8 cellular contexts compared by ENCODE assay signal in genomic region chr10:95656291-95657164, GRCh38. TPM values are rescaled to one million over a fixed set of nuclear protein-coding genes. Genes with fewer than 3 reads are reported as not detected.
DNase-seq lines count a peak whose midpoint lies in the region; ATAC-seq, FAIRE-seq and TF ChIP-seq lines count a peak whose summit lies in the region.

Gene ALDH18A1, minus strand, starts transcription at chr10:95656711. Its CDS starts 3,334 bp downstream, at chr10:95653377.

- H4K20me1 ChIP-seq in SU-DHL-6 (ENCODE audit: low read depth, low read length), result no peaks in the 10 kb centered on the region

- peaks cover 23% of the 10 kb centered on the region for H3K36me3 Mint-ChIP-seq in HFFc6 (ENCODE audit: low read depth)
- peaks cover 37% of the 10 kb centered on the region for H3K36me3 Mint-ChIP-seq in activated naive CD8-positive, alpha-beta T cell treated with anti-CD3 and anti-CD28 coated beads for 36 hours

- peak within 1 kb of the TSS; percentile 98 for H3K4me3 Mint-ChIP-seq in HFFc6
- peak within 1 kb of the TSS; percentile 96 for H3K4me3 Mint-ChIP-seq in activated naive CD8-positive, alpha-beta T cell treated with anti-CD3 and anti-CD28 coated beads for 36 hours

- H3K36me3 ChIP-seq in SU-DHL-6 (ENCODE audit: low read length) (peaks cover 17% of the 10 kb centered on the region), pancreas (peaks cover 0 to 9% (median 4%) of the 10 kb centered on the region in 3 donors), thyroid gland (peaks cover 6 to 9% of the 10 kb centered on the region in 2 donors)

- H3K4me1 ChIP-seq in pancreas (peaks cover 0 to 12% (median 0%) of the 10 kb centered on the region in 3 donors), thyroid gland (peaks cover 25 to 32% of the 10 kb centered on the region in 2 donors)

- peak within 1 kb of the TSS; percentile 74 for H3K9ac ChIP-seq in SU-DHL-6 (ENCODE audit: low read length)

- H3K27me3 ChIP-seq in SU-DHL-6 (ENCODE audit: low read length) (no peaks in the 10 kb centered on the region), pancreas (no peaks in the 10 kb centered on the region), thyroid gland (no peaks in the 10 kb centered on the region)

- no peaks in the 10 kb centered on the region for H3K9me2 ChIP-seq in SU-DHL-6 (replicated peaks; ENCODE audit: insufficient read depth, low read length)

- TF ChIP-seq CTCF in GM10266 (IDR thresholded peaks at IDR 0.05; ENCODE audit: control insufficient read depth, insufficient read depth, low read depth, missing control alignments), result no peak
- TF ChIP-seq CTCF in HFFc6 (IDR thresholded peaks at IDR 0.05), result no peak
- no peak for TF ChIP-seq CTCF in SU-DHL-6 (IDR thresholded peaks at IDR 0.05; ENCODE audit: insufficient read depth, low read length, poor library complexity, severe bottlenecking)
- no peak for TF ChIP-seq CTCF in pancreas (IDR thresholded peaks at IDR 0.05)
- TF ChIP-seq CTCF in thyroid gland (IDR thresholded peaks at IDR 0.05), result peak in 1 of 6 experiments; percentile 2

- peaks cover 36% of the 10 kb centered on the region for H3K4me1 Mint-ChIP-seq in HFFc6 (ENCODE audit: low read depth)
- H3K4me1 Mint-ChIP-seq in activated naive CD8-positive, alpha-beta T cell treated with anti-CD3 and anti-CD28 coated beads for 36 hours, result peaks cover 31% of the 10 kb centered on the region

- peak in 1 of 2 donors; percentile 66 for TF ChIP-seq POLR2A in thyroid gland (IDR thresholded peaks at IDR 0.05)

- peak within 1 kb of the TSS; percentile 64 for H2AFZ ChIP-seq in SU-DHL-6 (ENCODE audit: low read depth, low read length, severe bottlenecking)

- 0 to 1% methylated on average over 81 to 83 of the region's 83 CpGs for WGBS in pancreas, 2 donors
- 0 to 1% methylated on average over 19 to 27 of the region's 83 CpGs for WGBS in thyroid gland, 2 donors

- no peaks in the 10 kb centered on the region for H3F3A ChIP-seq in SU-DHL-6 (ENCODE audit: insufficient read depth)

- H3K9me3 ChIP-seq in SU-DHL-6 (ENCODE audit: insufficient read depth, low read length) (0 out of 2 replicates have a peak, but pooled peaks cover 2% of the 10 kb centered on the region), pancreas (no peaks in the 10 kb centered on the region), thyroid gland (no peaks in the 10 kb centered on the region)

- H3K4me3 ChIP-seq in SU-DHL-6 (ENCODE audit: insufficient read depth, low read length, poor library complexity, severe bottlenecking) (peak within 1 kb of the TSS; percentile 78), pancreas (peak within 1 kb of the TSS; percentile 69 to 99 (median 92)), thyroid gland (replicated peaks in 1 of 3) (peak within 1 kb of the TSS; percentile 3 to 81 (median 77))

- FAIRE-seq in pancreas (lab: Jason Lieb, UNC), result peak; percentile 81

- ATAC-seq in Right ventricle myocardium inferior (peak; percentile 97), pancreas (peak; percentile 92 to 96 (median 94))

- H3K27me3 Mint-ChIP-seq in HFFc6 (ENCODE audit: insufficient read depth), result peaks cover 4% of the 10 kb centered on the region; the same call in 1 of the 2 replicates
- H3K27me3 Mint-ChIP-seq in activated naive CD8-positive, alpha-beta T cell treated with anti-CD3 and anti-CD28 coated beads for 36 hours, result no peaks in the 10 kb centered on the region

- H3K4me2 ChIP-seq in SU-DHL-6 (ENCODE audit: low read depth, low read length, poor library complexity, severe bottlenecking), result peak within 1 kb of the TSS; percentile 66

- DNase-seq in GM10266 (ENCODE audit: extremely low spot score) (peak; percentile 92), HFFc6 (peak; percentile 77), NAMALWA (ENCODE audit: low spot score) (peak; percentile 94), Right ventricle myocardium inferior (ENCODE audit: missing footprints) (peak; percentile 95), pancreas (peak; percentile 93 to 97 (median 94)), thyroid gland (peak; percentile 94)
- DNase-seq in activated naive CD8-positive, alpha-beta T cell treated with anti-CD3 and anti-CD28 coated beads for 36 hours, result peak; percentile 92

- peaks cover 4% of the 10 kb centered on the region for H3K9me3 Mint-ChIP-seq in HFFc6
- H3K9me3 Mint-ChIP-seq in activated naive CD8-positive, alpha-beta T cell treated with anti-CD3 and anti-CD28 coated beads for 36 hours, result peaks cover 6% of the 10 kb centered on the region

- intact Hi-C loops in Right ventricle myocardium inferior (cut with DNase I), result no loop called here
- intact Hi-C loops in pancreas (cut with DNase I), result no loop called here
- intact Hi-C loops in thyroid gland (cut with DNase I), result no loop called here

- peaks cover 37% of the 10 kb centered on the region for H3K79me2 ChIP-seq in SU-DHL-6 (ENCODE audit: insufficient read depth, low read length)

- H3K27ac ChIP-seq in SU-DHL-6 (ENCODE audit: low read depth, low read length) (peak within 1 kb of the TSS; percentile 44), pancreas (peak within 1 kb of the TSS; percentile 53 to 87 (median 81)), thyroid gland (peak within 1 kb of the TSS in 2 of 3 donors; percentile 52 to 59)

- peak within 1 kb of the TSS; percentile 95 for H3K27ac Mint-ChIP-seq in HFFc6
- H3K27ac Mint-ChIP-seq in activated naive CD8-positive, alpha-beta T cell treated with anti-CD3 and anti-CD28 coated beads for 36 hours, result peak within 1 kb of the TSS; percentile 96

RNA-seq across cellular contexts. Expression of gene ALDH18A1, which starts in this region (rescaled TPM):
- total RNA-seq in HFFc6 (2021; fragmentation: NEBNext Ultra II Directional; extraction: Animal tissue kit (Norgen Biotek cat#: 25700)), result 100 to 1,000 TPM; 121 to 145 (median 133) TPM
- total RNA-seq in activated naive CD8-positive, alpha-beta T cell treated with anti-CD3 and anti-CD28 coated beads for 36 hours, result 100 to 1,000 TPM; 127 to 128 TPM
- total RNA-seq in Right ventricle myocardium inferior (11.8 TPM), pancreas (10 to 100 TPM; 43.3 to 68.4 (median 54.9) TPM), thyroid gland (100 to 1,000 TPM in 2 of 4 donors, 10 to 100 TPM in 2; 66.6 to 134 (median 96.5) TPM)
- 10 to 100 TPM; 22.0 to 25.5 TPM for polyA plus RNA-seq in pancreas

Comparison
In these comparisons a context has a peak if more than half of its experiments do, and no peak if none do; other contexts are left out.
1. Peak in every context shown above with its lines: DNase-seq, ATAC-seq, H3K4me3 ChIP-seq and H3K27ac ChIP-seq.